In genomic region chr19:44752816-44753618, GRCh38 we compare ENCODE assay signal across 8 cellular contexts. TPM values are rescaled to one million over a fixed set of nuclear protein-coding genes. Genes with fewer than 3 reads are reported as not detected.
DNase-seq lines count a peak whose midpoint lies in the region; ATAC-seq and TF ChIP-seq lines count a peak whose summit lies in the region.

No MANE protein-coding gene starts in this region.

- H3K36me3 ChIP-seq in neuron (ENCODE audit: insufficient read depth, low read length) (peaks cover 3% of the 10 kb centered on the region), stomach smooth muscle (ENCODE audit: control insufficient read depth in 2 of 2, insufficient read depth in 2 of 2, low read length in 2 of 2) (peaks cover 5 to 22% of the 10 kb centered on the region in 2 donors)

- DNase-seq in CD14-positive monocyte (ENCODE audit: low spot score) (peak; percentile 98), activated T-helper 1 cell treated with Interleukin-2 at 50 U/mL for 16 hours (ENCODE audit: low read depth) (peak; percentile 91), fibroblast of villous mesenchyme (ENCODE audit: low read depth) (peak; percentile 98)

- H3K27me3 Mint-ChIP-seq in CD14-positive monocyte (ENCODE audit: low read depth in 3 of 3): peaks cover 0 to 3% (median 2%) of the 10 kb centered on the region in 3 donors

- H3K27ac ChIP-seq in stomach smooth muscle (ENCODE audit: low read length): peak overlapping the region; percentile 78

- peak; percentile 70 for ATAC-seq in GM19351 (IDR thresholded peaks at IDR 0.05; ENCODE audit: unreplicated experiment)
- ATAC-seq in HG03460 (IDR thresholded peaks at IDR 0.05; ENCODE audit: unreplicated experiment): peak; percentile 59

- peaks cover 65 to 75% of the 10 kb centered on the region in 2 donors for H3K36me3 Mint-ChIP-seq in CD14-positive monocyte

- peak overlapping the region; percentile 60 for H3K4me3 ChIP-seq in fibroblast of villous mesenchyme (ENCODE audit: low read depth, low read length)
- peak overlapping the region; percentile 52 for H3K4me3 ChIP-seq in neuron (ENCODE audit: low read length)
- peak overlapping the region; percentile 52 to 55 for H3K4me3 ChIP-seq in stomach smooth muscle (ENCODE audit: low read length in 2 of 2)

- H3K27me3 ChIP-seq in neuron (ENCODE audit: insufficient read depth, low read length): no peaks in the 10 kb centered on the region
- no peaks in the 10 kb centered on the region for H3K27me3 ChIP-seq in stomach smooth muscle (ENCODE audit: control insufficient read depth in 1 of 2, insufficient read depth in 2 of 2, low read length in 2 of 2)

- TF ChIP-seq CTCF in CD14-positive monocyte (IDR thresholded peaks at IDR 0.05) (peak; percentile 7), fibroblast of villous mesenchyme (IDR thresholded peaks at IDR 0.05; ENCODE audit: insufficient read depth, low read depth, low read length) (peak; percentile 12)

- H3K27ac Mint-ChIP-seq in CD14-positive monocyte: peak overlapping the region; percentile 98 to 100 (median 99)

- peak overlapping the region; percentile 79 to 90 for H3K4me3 Mint-ChIP-seq in CD14-positive monocyte

- H3K4me1 Mint-ChIP-seq in CD14-positive monocyte: peaks cover 64% of the 10 kb centered on the region

- H3K9ac ChIP-seq in stomach smooth muscle (ENCODE audit: low read length in 2 of 2): peak overlapping the region; percentile 5 to 29

- no peak overlapping the region for H2AFZ ChIP-seq in neuron (ENCODE audit: low read depth, low read length)

- H3K4me1 ChIP-seq in neuron (ENCODE audit: insufficient read depth, low read length) (peaks cover 31% of the 10 kb centered on the region), stomach smooth muscle (ENCODE audit: control insufficient read depth, insufficient read depth, low read length) (peaks cover 73% of the 10 kb centered on the region)

- H3K9me3 Mint-ChIP-seq in CD14-positive monocyte: peaks cover 0 to 2% (median 0%) of the 10 kb centered on the region in 7 donors

- H3K9me3 ChIP-seq in neuron (ENCODE audit: low read length) (no peaks in the 10 kb centered on the region), stomach smooth muscle (ENCODE audit: control insufficient read depth in 2 of 2, low read length in 2 of 2) (no peaks in the 10 kb centered on the region)

- intact Hi-C loops in CD14-positive monocyte (cut with micrococcal nuclease): loop anchor here (5.0 kb wide), 1 partner anchor 66 kb away; no protein-coding TSS in a partner anchor

TF ChIP-seq in PFSK-1, 5 proteins besides CTCF, POLR2A, EP300 and RAD21:
- TF ChIP-seq TAF1 (IDR thresholded peaks at IDR 0.05; ENCODE audit: borderline replicate concordance, insufficient read depth, low read length) (peak; percentile 64; the same call in 1 of the 2 replicates), POLR2AphosphoS5 (IDR thresholded peaks at IDR 0.05; ENCODE audit: low read depth, low read length) (peak; percentile 72), FOXP2 (optimal IDR thresholded peaks at IDR 0.05; ENCODE audit: borderline replicate concordance, extremely low read depth, extremely low read length, insufficient read depth) (peak; percentile 99), SIN3A (IDR thresholded peaks at IDR 0.05; ENCODE audit: borderline replicate concordance, insufficient read depth, low read length) (peak; percentile 99), REST (IDR thresholded peaks at IDR 0.05; ENCODE audit: insufficient read depth in 1 of 2, low read depth in 2 of 2, low read length in 2 of 2) (peak; percentile 53 to 73; a peak in 3 of 4 replicates)

RNA-seq across cellular contexts. Expression of gene BCL3, which starts 4.5 kb away (rescaled TPM):
- 10 to 100 TPM; 18.7 to 23.1 TPM for polyA plus RNA-seq in CD14-positive monocyte
- polyA plus RNA-seq in PFSK-1 (2012; ENCODE audit: insufficient read length, low read depth): 76.7 TPM
- total RNA-seq in fibroblast of villous mesenchyme: 8.6 and 10.0 TPM in 2 replicates

RNA-seq across cellular contexts. Expression of gene CBLC, which starts 24.7 kb away (rescaled TPM):
- not detected for polyA plus RNA-seq in CD14-positive monocyte
- polyA plus RNA-seq in PFSK-1 (2012; ENCODE audit: insufficient read length, low read depth): not detected
- total RNA-seq in fibroblast of villous mesenchyme: under 0.01 TPM in 2 replicates

RNA-seq across cellular contexts. Expression of gene CEACAM16, which starts 54.1 kb away (rescaled TPM):
- polyA plus RNA-seq in CD14-positive monocyte: not detected
- polyA plus RNA-seq in PFSK-1 (2012; ENCODE audit: insufficient read length, low read depth): not detected
- under 0.01 and 0.32 TPM in 2 replicates for total RNA-seq in fibroblast of villous mesenchyme

RNA-seq across cellular contexts. Expression of gene BCAM, which starts 55.9 kb away (rescaled TPM):
- polyA plus RNA-seq in CD14-positive monocyte: not detected
- 98.8 TPM for polyA plus RNA-seq in PFSK-1 (2012; ENCODE audit: insufficient read length, low read depth)
- 10.3 and 15.1 TPM in 2 replicates for total RNA-seq in fibroblast of villous mesenchyme

Comparison
In these comparisons a context has a peak if more than half of its experiments do, and no peak if none do; other contexts are left out.
1. Peak in every context shown above with its lines: DNase-seq, ATAC-seq, H3K4me3 ChIP-seq and H3K27ac ChIP-seq.